1 cellular context compared by ENCODE assay signal in the genomic region with DNA sequence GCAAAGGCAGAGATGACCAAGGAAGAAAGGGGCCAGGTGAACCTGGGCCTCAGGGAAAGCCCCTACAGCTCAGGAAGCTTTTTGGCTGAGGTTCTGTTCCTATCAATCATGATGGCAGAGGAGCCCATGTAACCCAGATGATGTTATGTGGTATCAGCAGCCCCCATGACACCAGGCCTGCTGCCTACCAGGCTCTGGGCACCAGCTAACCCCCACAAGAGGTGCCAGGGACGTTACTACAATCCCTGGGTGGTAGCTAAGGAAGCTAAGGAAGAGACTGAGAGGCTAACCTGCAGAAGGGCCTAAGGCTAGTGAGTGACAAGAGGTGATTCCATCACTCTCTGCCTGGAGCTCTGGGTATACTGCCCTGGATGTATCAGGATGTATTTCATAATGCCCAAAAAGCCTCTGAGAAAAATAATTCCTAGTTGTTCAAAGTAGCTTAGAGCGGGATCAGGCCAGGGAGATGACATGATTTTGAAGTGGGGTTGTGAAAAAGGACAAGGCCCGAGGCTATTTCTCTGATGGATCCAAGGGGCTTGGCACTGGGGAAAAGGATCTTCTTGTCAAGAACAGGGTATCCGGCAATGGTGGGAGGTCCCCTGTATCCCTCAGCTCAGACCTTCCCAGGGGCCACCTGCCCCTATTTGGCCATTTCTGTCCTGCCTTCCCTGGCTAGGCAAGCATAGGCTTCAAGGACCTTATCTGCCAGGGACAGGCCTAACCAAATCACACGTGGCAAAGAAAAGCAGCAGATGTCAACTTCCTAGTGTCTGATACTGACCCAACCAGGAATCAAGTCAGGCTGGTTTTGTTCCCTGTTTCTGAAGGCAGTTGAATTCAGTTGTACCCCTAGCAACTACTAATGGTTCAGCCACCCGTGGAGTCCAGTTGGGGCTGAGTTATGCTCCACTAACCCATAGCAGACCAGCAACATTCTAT.
TF ChIP-seq lines count a peak whose summit lies in the region.

No MANE protein-coding gene starts in this region.

TF ChIP-seq in K562, 482 proteins besides CTCF, POLR2A, EP300 and RAD21 (continued from another document and continues in another):
- TF ChIP-seq, protein P1, sequence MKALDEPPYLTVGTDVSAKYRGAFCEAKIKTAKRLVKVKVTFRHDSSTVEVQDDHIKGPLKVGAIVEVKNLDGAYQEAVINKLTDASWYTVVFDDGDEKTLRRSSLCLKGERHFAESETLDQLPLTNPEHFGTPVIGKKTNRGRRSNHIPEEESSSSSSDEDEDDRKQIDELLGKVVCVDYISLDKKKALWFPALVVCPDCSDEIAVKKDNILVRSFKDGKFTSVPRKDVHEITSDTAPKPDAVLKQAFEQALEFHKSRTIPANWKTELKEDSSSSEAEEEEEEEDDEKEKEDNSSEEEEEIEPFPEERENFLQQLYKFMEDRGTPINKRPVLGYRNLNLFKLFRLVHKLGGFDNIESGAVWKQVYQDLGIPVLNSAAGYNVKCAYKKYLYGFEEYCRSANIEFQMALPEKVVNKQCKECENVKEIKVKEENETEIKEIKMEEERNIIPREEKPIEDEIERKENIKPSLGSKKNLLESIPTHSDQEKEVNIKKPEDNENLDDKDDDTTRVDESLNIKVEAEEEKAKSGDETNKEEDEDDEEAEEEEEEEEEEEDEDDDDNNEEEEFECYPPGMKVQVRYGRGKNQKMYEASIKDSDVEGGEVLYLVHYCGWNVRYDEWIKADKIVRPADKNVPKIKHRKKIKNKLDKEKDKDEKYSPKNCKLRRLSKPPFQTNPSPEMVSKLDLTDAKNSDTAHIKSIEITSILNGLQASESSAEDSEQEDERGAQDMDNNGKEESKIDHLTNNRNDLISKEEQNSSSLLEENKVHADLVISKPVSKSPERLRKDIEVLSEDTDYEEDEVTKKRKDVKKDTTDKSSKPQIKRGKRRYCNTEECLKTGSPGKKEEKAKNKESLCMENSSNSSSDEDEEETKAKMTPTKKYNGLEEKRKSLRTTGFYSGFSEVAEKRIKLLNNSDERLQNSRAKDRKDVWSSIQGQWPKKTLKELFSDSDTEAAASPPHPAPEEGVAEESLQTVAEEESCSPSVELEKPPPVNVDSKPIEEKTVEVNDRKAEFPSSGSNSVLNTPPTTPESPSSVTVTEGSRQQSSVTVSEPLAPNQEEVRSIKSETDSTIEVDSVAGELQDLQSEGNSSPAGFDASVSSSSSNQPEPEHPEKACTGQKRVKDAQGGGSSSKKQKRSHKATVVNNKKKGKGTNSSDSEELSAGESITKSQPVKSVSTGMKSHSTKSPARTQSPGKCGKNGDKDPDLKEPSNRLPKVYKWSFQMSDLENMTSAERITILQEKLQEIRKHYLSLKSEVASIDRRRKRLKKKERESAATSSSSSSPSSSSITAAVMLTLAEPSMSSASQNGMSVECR (CRISPR knock-in tag; IDR thresholded peaks at IDR 0.05): no peak
- TF ChIP-seq TEAD4 (IDR thresholded peaks at IDR 0.05; ENCODE audit: low read length) (peak; percentile 89), TEAD4 (CRISPR knock-in tag; IDR thresholded peaks at IDR 0.05; ENCODE audit: borderline replicate concordance) (no peak), SIN3A (IDR thresholded peaks at IDR 0.05; ENCODE audit: borderline replicate concordance in 2 of 2, control insufficient read depth in 1 of 2, low read depth in 2 of 2, low read length in 2 of 2) (no peak), HDAC6 (IDR thresholded peaks at IDR 0.05; ENCODE audit: low read depth, low read length) (no peak), SLC30A9 (CRISPR knock-in tag; IDR thresholded peaks at IDR 0.05) (no peak), CXXC5 (CRISPR knock-in tag; IDR thresholded peaks at IDR 0.05) (peak; percentile 32; the same call in 1 of the 2 replicates), NFIX (CRISPR knock-in tag; IDR thresholded peaks at IDR 0.05; ENCODE audit: low read depth) (no peak), BRD9 (IDR thresholded peaks at IDR 0.05; ENCODE audit: low read depth, partially characterized antibody) (no peak), SRSF9 (IDR thresholded peaks at IDR 0.05; ENCODE audit: borderline replicate concordance, low read depth, low read length) (no peak), YBX1 (IDR thresholded peaks at IDR 0.05) (no peak), ZNF212 (CRISPR knock-in tag; IDR thresholded peaks at IDR 0.05) (no peak), PTBP1 (IDR thresholded peaks at IDR 0.05; ENCODE audit: low read depth, low read length) (no peak), TRIM28 (IDR thresholded peaks at IDR 0.05) (no peak), NFE2L1 (tag; IDR thresholded peaks at IDR 0.05; ENCODE audit: borderline replicate concordance, low read depth) (no peak), GTF2E2 (tag; IDR thresholded peaks at IDR 0.05) (no peak), ESRRB (CRISPR knock-in tag; IDR thresholded peaks at IDR 0.05; ENCODE audit: borderline replicate concordance) (no peak)
- TF ChIP-seq, protein P2, sequence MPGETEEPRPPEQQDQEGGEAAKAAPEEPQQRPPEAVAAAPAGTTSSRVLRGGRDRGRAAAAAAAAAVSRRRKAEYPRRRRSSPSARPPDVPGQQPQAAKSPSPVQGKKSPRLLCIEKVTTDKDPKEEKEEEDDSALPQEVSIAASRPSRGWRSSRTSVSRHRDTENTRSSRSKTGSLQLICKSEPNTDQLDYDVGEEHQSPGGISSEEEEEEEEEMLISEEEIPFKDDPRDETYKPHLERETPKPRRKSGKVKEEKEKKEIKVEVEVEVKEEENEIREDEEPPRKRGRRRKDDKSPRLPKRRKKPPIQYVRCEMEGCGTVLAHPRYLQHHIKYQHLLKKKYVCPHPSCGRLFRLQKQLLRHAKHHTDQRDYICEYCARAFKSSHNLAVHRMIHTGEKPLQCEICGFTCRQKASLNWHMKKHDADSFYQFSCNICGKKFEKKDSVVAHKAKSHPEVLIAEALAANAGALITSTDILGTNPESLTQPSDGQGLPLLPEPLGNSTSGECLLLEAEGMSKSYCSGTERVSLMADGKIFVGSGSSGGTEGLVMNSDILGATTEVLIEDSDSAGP (CRISPR knock-in tag; IDR thresholded peaks at IDR 0.05): no peak
- TF ChIP-seq, protein P3, sequence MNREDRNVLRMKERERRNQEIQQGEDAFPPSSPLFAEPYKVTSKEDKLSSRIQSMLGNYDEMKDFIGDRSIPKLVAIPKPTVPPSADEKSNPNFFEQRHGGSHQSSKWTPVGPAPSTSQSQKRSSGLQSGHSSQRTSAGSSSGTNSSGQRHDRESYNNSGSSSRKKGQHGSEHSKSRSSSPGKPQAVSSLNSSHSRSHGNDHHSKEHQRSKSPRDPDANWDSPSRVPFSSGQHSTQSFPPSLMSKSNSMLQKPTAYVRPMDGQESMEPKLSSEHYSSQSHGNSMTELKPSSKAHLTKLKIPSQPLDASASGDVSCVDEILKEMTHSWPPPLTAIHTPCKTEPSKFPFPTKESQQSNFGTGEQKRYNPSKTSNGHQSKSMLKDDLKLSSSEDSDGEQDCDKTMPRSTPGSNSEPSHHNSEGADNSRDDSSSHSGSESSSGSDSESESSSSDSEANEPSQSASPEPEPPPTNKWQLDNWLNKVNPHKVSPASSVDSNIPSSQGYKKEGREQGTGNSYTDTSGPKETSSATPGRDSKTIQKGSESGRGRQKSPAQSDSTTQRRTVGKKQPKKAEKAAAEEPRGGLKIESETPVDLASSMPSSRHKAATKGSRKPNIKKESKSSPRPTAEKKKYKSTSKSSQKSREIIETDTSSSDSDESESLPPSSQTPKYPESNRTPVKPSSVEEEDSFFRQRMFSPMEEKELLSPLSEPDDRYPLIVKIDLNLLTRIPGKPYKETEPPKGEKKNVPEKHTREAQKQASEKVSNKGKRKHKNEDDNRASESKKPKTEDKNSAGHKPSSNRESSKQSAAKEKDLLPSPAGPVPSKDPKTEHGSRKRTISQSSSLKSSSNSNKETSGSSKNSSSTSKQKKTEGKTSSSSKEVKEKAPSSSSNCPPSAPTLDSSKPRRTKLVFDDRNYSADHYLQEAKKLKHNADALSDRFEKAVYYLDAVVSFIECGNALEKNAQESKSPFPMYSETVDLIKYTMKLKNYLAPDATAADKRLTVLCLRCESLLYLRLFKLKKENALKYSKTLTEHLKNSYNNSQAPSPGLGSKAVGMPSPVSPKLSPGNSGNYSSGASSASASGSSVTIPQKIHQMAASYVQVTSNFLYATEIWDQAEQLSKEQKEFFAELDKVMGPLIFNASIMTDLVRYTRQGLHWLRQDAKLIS (CRISPR knock-in tag; IDR thresholded peaks at IDR 0.05): no peak
- TF ChIP-seq, protein P4, sequence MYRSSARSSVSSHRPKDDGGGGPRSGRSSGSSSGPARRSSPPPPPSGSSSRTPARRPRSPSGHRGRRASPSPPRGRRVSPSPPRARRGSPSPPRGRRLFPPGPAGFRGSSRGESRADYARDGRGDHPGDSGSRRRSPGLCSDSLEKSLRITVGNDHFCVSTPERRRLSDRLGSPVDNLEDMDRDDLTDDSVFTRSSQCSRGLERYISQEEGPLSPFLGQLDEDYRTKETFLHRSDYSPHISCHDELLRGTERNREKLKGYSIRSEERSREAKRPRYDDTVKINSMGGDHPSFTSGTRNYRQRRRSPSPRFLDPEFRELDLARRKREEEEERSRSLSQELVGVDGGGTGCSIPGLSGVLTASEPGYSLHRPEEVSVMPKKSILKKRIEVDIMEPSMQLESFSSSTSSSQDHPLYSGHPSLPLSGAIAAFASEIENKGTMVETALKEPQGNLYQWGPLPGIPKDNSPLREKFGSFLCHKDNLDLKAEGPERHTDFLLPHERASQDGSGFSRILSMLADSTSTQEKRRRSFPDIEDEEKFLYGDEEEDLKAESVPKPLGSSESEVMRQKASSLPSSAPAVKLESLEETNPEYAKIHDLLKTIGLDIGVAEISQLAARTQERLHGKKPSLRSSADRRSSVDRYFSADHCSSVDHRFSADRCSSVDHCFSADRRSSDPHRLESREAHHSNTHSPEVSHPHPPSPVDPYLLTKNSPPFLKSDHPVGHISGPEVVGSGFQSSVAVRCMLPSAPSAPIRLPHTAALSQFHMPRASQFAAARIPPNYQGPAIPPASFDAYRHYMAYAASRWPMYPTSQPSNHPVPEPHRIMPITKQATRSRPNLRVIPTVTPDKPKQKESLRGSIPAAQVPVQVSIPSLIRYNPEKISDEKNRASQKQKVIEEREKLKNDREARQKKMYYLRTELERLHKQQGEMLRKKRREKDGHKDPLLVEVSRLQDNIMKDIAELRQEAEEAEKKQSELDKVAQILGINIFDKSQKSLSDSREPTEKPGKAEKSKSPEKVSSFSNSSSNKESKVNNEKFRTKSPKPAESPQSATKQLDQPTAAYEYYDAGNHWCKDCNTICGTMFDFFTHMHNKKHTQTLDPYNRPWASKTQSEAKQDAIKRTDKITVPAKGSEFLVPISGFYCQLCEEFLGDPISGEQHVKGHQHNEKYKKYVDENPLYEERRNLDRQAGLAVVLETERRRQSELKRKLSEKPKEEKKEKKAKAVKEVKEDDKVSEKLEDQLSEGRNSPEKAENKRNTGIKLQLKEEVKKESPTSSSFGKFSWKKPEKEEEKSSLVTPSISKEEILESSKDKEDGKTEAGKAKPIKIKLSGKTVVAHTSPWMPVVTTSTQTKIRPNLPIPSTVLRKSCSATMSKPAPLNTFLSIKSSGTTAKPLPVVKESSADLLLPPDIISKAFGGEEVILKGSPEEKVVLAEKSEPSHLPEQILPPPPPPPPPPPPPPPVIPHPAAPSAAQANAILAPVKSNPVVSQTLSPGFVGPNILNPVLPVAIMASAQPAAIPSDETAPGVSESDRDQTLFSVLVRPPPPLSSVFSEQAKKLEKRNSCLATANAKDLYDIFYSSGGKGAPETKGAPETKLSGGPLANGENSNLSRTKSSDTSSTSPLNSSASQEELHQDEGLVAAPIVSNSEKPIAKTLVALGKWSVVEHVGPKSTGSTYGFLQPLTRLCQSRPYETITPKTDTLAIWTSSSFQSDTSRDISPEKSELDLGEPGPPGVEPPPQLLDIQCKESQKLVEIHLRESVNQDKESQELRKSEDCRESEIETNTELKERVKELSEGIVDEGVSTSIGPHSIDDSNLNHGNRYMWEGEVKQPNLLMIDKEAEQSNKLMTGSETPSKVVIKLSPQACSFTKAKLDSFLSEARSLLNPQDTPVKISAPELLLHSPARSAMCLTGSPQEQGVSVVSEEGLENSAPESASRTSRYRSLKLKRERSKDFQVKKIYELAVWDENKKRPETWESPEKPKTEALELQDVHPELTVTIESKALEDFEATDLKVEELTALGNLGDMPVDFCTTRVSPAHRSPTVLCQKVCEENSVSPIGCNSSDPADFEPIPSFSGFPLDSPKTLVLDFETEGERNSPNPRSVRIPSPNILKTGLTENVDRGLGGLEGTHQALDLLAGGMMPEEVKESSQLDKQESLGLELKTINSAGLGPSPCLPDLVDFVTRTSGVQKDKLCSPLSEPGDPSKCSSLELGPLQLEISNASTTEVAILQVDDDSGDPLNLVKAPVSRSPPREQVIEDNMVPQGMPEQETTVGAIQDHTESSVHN (IDR thresholded peaks at IDR 0.05; ENCODE audit: borderline replicate concordance in 1 of 2, low read depth in 1 of 2): no peak
- TF ChIP-seq, protein P5, sequence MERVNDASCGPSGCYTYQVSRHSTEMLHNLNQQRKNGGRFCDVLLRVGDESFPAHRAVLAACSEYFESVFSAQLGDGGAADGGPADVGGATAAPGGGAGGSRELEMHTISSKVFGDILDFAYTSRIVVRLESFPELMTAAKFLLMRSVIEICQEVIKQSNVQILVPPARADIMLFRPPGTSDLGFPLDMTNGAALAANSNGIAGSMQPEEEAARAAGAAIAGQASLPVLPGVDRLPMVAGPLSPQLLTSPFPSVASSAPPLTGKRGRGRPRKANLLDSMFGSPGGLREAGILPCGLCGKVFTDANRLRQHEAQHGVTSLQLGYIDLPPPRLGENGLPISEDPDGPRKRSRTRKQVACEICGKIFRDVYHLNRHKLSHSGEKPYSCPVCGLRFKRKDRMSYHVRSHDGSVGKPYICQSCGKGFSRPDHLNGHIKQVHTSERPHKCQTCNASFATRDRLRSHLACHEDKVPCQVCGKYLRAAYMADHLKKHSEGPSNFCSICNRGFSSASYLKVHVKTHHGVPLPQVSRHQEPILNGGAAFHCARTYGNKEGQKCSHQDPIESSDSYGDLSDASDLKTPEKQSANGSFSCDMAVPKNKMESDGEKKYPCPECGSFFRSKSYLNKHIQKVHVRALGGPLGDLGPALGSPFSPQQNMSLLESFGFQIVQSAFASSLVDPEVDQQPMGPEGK (CRISPR knock-in tag; IDR thresholded peaks at IDR 0.05; ENCODE audit: borderline replicate concordance): no peak
- TF ChIP-seq, protein P6, sequence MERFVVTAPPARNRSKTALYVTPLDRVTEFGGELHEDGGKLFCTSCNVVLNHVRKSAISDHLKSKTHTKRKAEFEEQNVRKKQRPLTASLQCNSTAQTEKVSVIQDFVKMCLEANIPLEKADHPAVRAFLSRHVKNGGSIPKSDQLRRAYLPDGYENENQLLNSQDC (CRISPR knock-in tag; IDR thresholded peaks at IDR 0.05): no peak
- TF ChIP-seq, protein P7, sequence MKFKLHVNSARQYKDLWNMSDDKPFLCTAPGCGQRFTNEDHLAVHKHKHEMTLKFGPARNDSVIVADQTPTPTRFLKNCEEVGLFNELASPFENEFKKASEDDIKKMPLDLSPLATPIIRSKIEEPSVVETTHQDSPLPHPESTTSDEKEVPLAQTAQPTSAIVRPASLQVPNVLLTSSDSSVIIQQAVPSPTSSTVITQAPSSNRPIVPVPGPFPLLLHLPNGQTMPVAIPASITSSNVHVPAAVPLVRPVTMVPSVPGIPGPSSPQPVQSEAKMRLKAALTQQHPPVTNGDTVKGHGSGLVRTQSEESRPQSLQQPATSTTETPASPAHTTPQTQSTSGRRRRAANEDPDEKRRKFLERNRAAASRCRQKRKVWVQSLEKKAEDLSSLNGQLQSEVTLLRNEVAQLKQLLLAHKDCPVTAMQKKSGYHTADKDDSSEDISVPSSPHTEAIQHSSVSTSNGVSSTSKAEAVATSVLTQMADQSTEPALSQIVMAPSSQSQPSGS (CRISPR knock-in tag; IDR thresholded peaks at IDR 0.05): no peak
